ENCODE assay signal across 17 cellular contexts in genomic region chr12:119175115-119175514, GRCh38. TPM values are rescaled to one million over a fixed set of nuclear protein-coding genes. Genes with fewer than 3 reads are reported as not detected.
A peak's percentile ranks its signal among the peaks of the same experiment; 100 is the strongest.
DNase-seq lines count a peak whose midpoint lies in the region; ATAC-seq, FAIRE-seq and TF ChIP-seq lines count a peak whose summit lies in the region.
"Had no signal": no experiment of that assay in that cellular context is flagged by ENCODE, and none has a peak within 500 bp of the region (broad histone marks: within the 10 kb centered on the region; RNA-seq: fewer than 3 reads in every experiment).

No MANE protein-coding gene starts in this region.

- H3K4me1 ChIP-seq in H1 (replicated peaks in 1 of 4; ENCODE audit: control insufficient read depth in 3 of 4, insufficient read depth in 4 of 4, low read length in 3 of 4) = peaks cover 12 to 31% (median 16%) of the 10 kb centered on the region in 4 experiments
- peaks cover 9% of the 10 kb centered on the region for H3K4me1 ChIP-seq in parathyroid adenoma
- H3K4me1 ChIP-seq in thoracic aorta (ENCODE audit: control insufficient read depth in 1 of 2, low read depth in 2 of 2) = peaks cover 9 to 34% of the 10 kb centered on the region in 2 donors

- H3K4me3 Mint-ChIP-seq in osteocyte (ENCODE audit: unreplicated experiment) = no peak overlapping the region
- H3K4me3 Mint-ChIP-seq: CD8-positive, alpha-beta T cell had no signal

- H3K36me3 ChIP-seq in H1 (ENCODE audit: control insufficient read depth in 2 of 4, insufficient read depth in 4 of 4, low read length in 3 of 4) (no peaks in the 10 kb centered on the region), parathyroid adenoma (ENCODE audit: control insufficient read depth, insufficient read depth, low read length) (no peaks in the 10 kb centered on the region), thoracic aorta (no peaks in the 10 kb centered on the region)

- 93% methylated on average over 5 of the region's 5 CpGs; no CpG with 5 or more reads in 1 of the 2 experiments for WGBS in H1 (ENCODE audit: extremely low coverage in 1 of 2, insufficient coverage in 1 of 2, insufficient read length in 1 of 2, insufficient replicate concordance in 2 of 2, low coverage in 1 of 2, low lambda C conversion rate in 2 of 2, missing lambda C conversion rate in 1 of 2), 2 experiments

- no peak overlapping the region for H3K4ac ChIP-seq in H1 (replicated peaks; ENCODE audit: insufficient read length, low read depth, low read length)

- peak; percentile 19 for DNase-seq in M059J (ENCODE audit: low read depth)
- DNase-seq in H1 (ENCODE audit: low read depth in 1 of 2, low spot score in 2 of 2) = no peak
- no peak for DNase-seq in thoracic aorta (ENCODE audit: low spot score)
- DNase-seq in SIG-M5 treated with dmso at 0.1 percent for 504 hours (lab: John Stamatoyannopoulos, UW; ENCODE audit: unreplicated experiment) = no peak
- no peak for DNase-seq in osteocyte (ENCODE audit: extremely low spot score, unreplicated experiment)
- DNase-seq in NCI-H69 (lab: John Stamatoyannopoulos, UW) = no peak
- DNase-seq: CD8-positive, alpha-beta T cell; GF-D8; GM23248; KG1; MG63; NCI-H187 treated with DMSO at 0.1 percent for 48 hours; NCI-H446 treated with DMSO at 0.1 percent for 48 hours; NCI-H774; PC-9 had no signal

- H3K79me2 ChIP-seq in H1 (ENCODE audit: control insufficient read depth in 1 of 2, insufficient read depth in 2 of 2, low read length in 2 of 2) (peaks cover 0 to 3% of the 10 kb centered on the region in 2 experiments; a peak in 1 of 4 replicates), parathyroid adenoma (peaks cover 2% of the 10 kb centered on the region)

- TF ChIP-seq POLR2A in H1 (IDR thresholded peaks at IDR 0.05; ENCODE audit: control extremely low read depth in 1 of 2, low read depth in 2 of 2, low read length in 2 of 2) = no peak

- H3K9me3 ChIP-seq in H1 (ENCODE audit: insufficient read depth in 2 of 2, low read depth in 1 of 2, low read length in 1 of 2) = no peaks in the 10 kb centered on the region
- H3K9me3 ChIP-seq in parathyroid adenoma (ENCODE audit: control insufficient read depth, low read length) = no peaks in the 10 kb centered on the region
- no peaks in the 10 kb centered on the region for H3K9me3 ChIP-seq in thoracic aorta
- H3K9me3 ChIP-seq: MG63 had no signal

- H2BK15ac ChIP-seq in H1 (ENCODE audit: low read length) = no peak overlapping the region

- H3K14ac ChIP-seq in H1 (ENCODE audit: insufficient read length) = no peak overlapping the region

- no peak overlapping the region for H2BK5ac ChIP-seq in H1 (ENCODE audit: low read depth, low read length)

- no peaks in the 10 kb centered on the region for H3K9me3 Mint-ChIP-seq in osteocyte (ENCODE audit: unreplicated experiment)

- TF ChIP-seq EP300 in H1 (IDR thresholded peaks at IDR 0.05; ENCODE audit: borderline replicate concordance in 1 of 2, low read depth in 2 of 2, low read length in 2 of 2) = no peak

- no peaks in the 10 kb centered on the region for H4K20me1 ChIP-seq in H1 (replicated peaks in 1 of 2; ENCODE audit: control insufficient read depth in 1 of 2, insufficient read depth in 2 of 2, low read length in 2 of 2)

- peak overlapping the region; percentile 52 for H4K91ac ChIP-seq in H1 (replicated peaks; ENCODE audit: insufficient read length, low read length)

- H2BK120ac ChIP-seq in H1 (replicated peaks; ENCODE audit: low read depth, low read length) = no peak overlapping the region

- CTCF ChIA-PET in H1 (lab: Charles Lee; ENCODE audit: partially characterized antibody) = interaction anchor here (1.1 to 2.9 kb wide), 6 partner anchors 13 to 238 kb away, joined by 3 to 12 read pairs (median 3); no protein-coding TSS in a partner anchor

- H4K8ac ChIP-seq in H1 (ENCODE audit: extremely low read depth, insufficient read depth, low read length) = no peak overlapping the region

- no peak overlapping the region for H3K4me2 ChIP-seq in H1 (ENCODE audit: insufficient read depth in 1 of 2, low read depth in 2 of 2, low read length in 2 of 2)
- H3K4me2 ChIP-seq in parathyroid adenoma (ENCODE audit: low read length) = no peak overlapping the region
- H3K4me2 ChIP-seq: PC-9 had no signal

- H2AFZ ChIP-seq in H1 (ENCODE audit: low read length) (no peak overlapping the region), parathyroid adenoma (peak overlapping the region; percentile 17)
- H2AFZ ChIP-seq: PC-9 had no signal

- H3K9ac ChIP-seq in H1 (replicated peaks in 1 of 4; ENCODE audit: extremely low read depth in 1 of 4, low read depth in 3 of 4, low read length in 3 of 4) (no peak overlapping the region), parathyroid adenoma (no peak overlapping the region)

- TF ChIP-seq RAD21 in H1 (IDR thresholded peaks at IDR 0.05 in 1 of 2, conservative IDR thresholded peaks at IDR 0.05 in 1 of 2; ENCODE audit: low read depth in 2 of 2, low read length in 2 of 2) = no peak

- H2AK5ac ChIP-seq in H1 (ENCODE audit: low read depth, low read length) = no peak overlapping the region

- H3K27ac ChIP-seq in H1 (ENCODE audit: low read depth, low read length) (no peak overlapping the region), parathyroid adenoma (no peak overlapping the region), thoracic aorta (peak overlapping the region; percentile 95 to 98)
- H3K27ac ChIP-seq: PC-9 had no signal

- H3K4me3 ChIP-seq in H1 (ENCODE audit: extremely low read depth in 1 of 4, insufficient read depth in 2 of 4, low read depth in 3 of 4, low read length in 4 of 4) (no peak overlapping the region), parathyroid adenoma (ENCODE audit: low read depth, low read length) (no peak overlapping the region), thoracic aorta (no peak overlapping the region)
- H3K4me3 ChIP-seq: MG63, PC-9 had no signal

- H4K5ac ChIP-seq in H1 (ENCODE audit: insufficient read length, low read depth, low read length) = no peak overlapping the region

- no peak overlapping the region for H3K23ac ChIP-seq in H1 (ENCODE audit: insufficient read length)

- peaks cover 8% of the 10 kb centered on the region for H3K27me3 Mint-ChIP-seq in osteocyte (ENCODE audit: unreplicated experiment)

- no peaks in the 10 kb centered on the region; the same call in 1 of the 2 replicates for H3K23me2 ChIP-seq in H1 (ENCODE audit: low read depth, low read length)

- H3K27me3 ChIP-seq in H1 (replicated peaks in 1 of 4; ENCODE audit: control insufficient read depth in 3 of 4, extremely low read depth in 1 of 4, insufficient read depth in 3 of 4, low read length in 3 of 4) (no peaks in the 10 kb centered on the region; a peak in 1 of 7 replicates), parathyroid adenoma (ENCODE audit: control insufficient read depth, insufficient read depth, low read length) (no peaks in the 10 kb centered on the region), thoracic aorta (replicated peaks; ENCODE audit: insufficient read depth) (no peaks in the 10 kb centered on the region)
- H3K27me3 ChIP-seq: MG63 had no signal

- no peak for FAIRE-seq in H1 (lab: Jason Lieb, UNC)
- FAIRE-seq: D721Med had no signal

- no peaks in the 10 kb centered on the region for H3K36me3 Mint-ChIP-seq in osteocyte (ENCODE audit: unreplicated experiment)
- H3K36me3 Mint-ChIP-seq: CD8-positive, alpha-beta T cell had no signal

- TF ChIP-seq CTCF in H1 (IDR thresholded peaks at IDR 0.05; ENCODE audit: control extremely low read depth in 1 of 3, insufficient read depth in 1 of 3, low read depth in 1 of 3, low read length in 3 of 3) (no peak), parathyroid adenoma (IDR thresholded peaks at IDR 0.05) (no peak), thoracic aorta (IDR thresholded peaks at IDR 0.05) (no peak), osteocyte (IDR thresholded peaks at IDR 0.05) (no peak)

- H3K27ac Mint-ChIP-seq in osteocyte (ENCODE audit: unreplicated experiment) = no peak overlapping the region
- H3K27ac Mint-ChIP-seq: CD8-positive, alpha-beta T cell had no signal

- peaks cover 28% of the 10 kb centered on the region for H3K4me1 Mint-ChIP-seq in osteocyte (ENCODE audit: unreplicated experiment)

- H3K56ac ChIP-seq in H1 (replicated peaks; ENCODE audit: insufficient read length, low read depth, low read length) = no peak overlapping the region

- ATAC-seq in thoracic aorta (ENCODE audit: insufficient number of reproducible peaks, low FRiP score, low read depth) = no peak
- ATAC-seq: CD8-positive, alpha-beta T cell had no signal

- peak overlapping the region; percentile 22; the same call in 1 of the 2 replicates for H2BK12ac ChIP-seq in H1 (ENCODE audit: low read depth, low read length)

- no peaks in the 10 kb centered on the region for H3K79me1 ChIP-seq in H1 (ENCODE audit: low read depth, low read length)

- POLR2A ChIA-PET in H1 (lab: Charles Lee; ENCODE audit: partially characterized antibody) = interaction anchor here (1.1 to 1.4 kb wide), 3 partner anchors 11 to 30 kb away, joined by 3 read pairs; no protein-coding TSS in a partner anchor

- H2BK20ac ChIP-seq in H1 (ENCODE audit: low read length) = 0 out of 2 replicates have a peak overlapping the region, but pooled peaks have one; percentile 8

- H3K18ac ChIP-seq in H1 (ENCODE audit: extremely low read depth, low read length) = no peak overlapping the region

TF ChIP-seq in H1, 55 proteins besides CTCF, POLR2A, EP300 and RAD21:
- TF ChIP-seq KDM1A (IDR thresholded peaks at IDR 0.05; ENCODE audit: borderline replicate concordance, low read length) (0 out of 2 replicates have a peak, but pooled peaks have one; percentile 41), SRF (IDR thresholded peaks at IDR 0.05; ENCODE audit: low read depth, low read length) (no peak)
TF ChIP-seq in H1: peak in this region for 1.

RNA-seq across cellular contexts. Expression of gene HSPB8, which starts 3.6 kb away (rescaled TPM):
- total RNA-seq in M059J (2014; rRNA removed; shearing (Covaris generic)) = 16.3 and 18.4 TPM in 2 replicates
- total RNA-seq in H1 (2021; fragmentation: NEBNext Ultra II Directional; extraction: Animal tissue kit (Norgen Biotek cat#: 25700)) = 11.7 TPM in 2 replicates
- polyA plus RNA-seq in H1 (2011; rRNA removed) = 17.4 and 28.2 TPM in 2 replicates
- polyA plus RNA-seq in H1 (2011; cell fraction: cytosol; rRNA removed) = 13.1 TPM
- polyA plus RNA-seq in H1 (2011; cell fraction: nucleus; rRNA removed) = 11.9 TPM
- polyA plus RNA-seq in H1 (2012, experiment 1 of 2) = 17.8 to 18.5 TPM (median 18.0 TPM) in 4 replicates
- 26.1 TPM for polyA plus RNA-seq in H1 (2012, experiment 2 of 2)
- 5.5 TPM for polyA plus RNA-seq in H1 (2013, experiment 1 of 2)
- 5.8 TPM for polyA plus RNA-seq in H1 (2013, experiment 2 of 2)
- 9.3 and 14.3 TPM in 2 replicates for polyA minus RNA-seq in H1 (2011; rRNA and poly(A)+ RNA removed)
- polyA minus RNA-seq in H1 (2011; cell fraction: cytosol; rRNA and poly(A)+ RNA removed) = 10.0 TPM
- 9.2 TPM for polyA minus RNA-seq in H1 (2011; cell fraction: nucleus; rRNA and poly(A)+ RNA removed)
- total RNA-seq in thoracic aorta (100 to 1,000 TPM; 108 to 172 TPM), osteocyte (2.0 and 2.8 TPM in 2 replicates)
- total RNA-seq: CD8-positive, alpha-beta T cell had no signal

Comparison
In these comparisons a context has a peak if more than half of its experiments do, and no peak if none do; other contexts are left out.
1. H3K27ac ChIP-seq: peak in thoracic aorta (2 of 2); none in H1 (single experiment) and parathyroid adenoma (single experiment).